Comparison of ENCODE assay signal across 8 cellular contexts in genomic region chr19:4368128-4368820, GRCh38. TPM values are rescaled to one million over a fixed set of nuclear protein-coding genes. Genes with fewer than 3 reads are reported as not detected.
A peak's percentile ranks its signal among the peaks of the same experiment; 100 is the strongest.
DNase-seq lines count a peak whose midpoint lies in the region; ATAC-seq and TF ChIP-seq lines count a peak whose summit lies in the region.

No MANE protein-coding gene starts in this region.

- peak overlapping the region; percentile 87 for H3K4me3 Mint-ChIP-seq in activated CD4-positive, alpha-beta T cell treated with anti-CD3 and anti-CD28 coated beads, Interleukin-2, amount 10 ng/mL, durations not matched to agents 24 days and 14 days
- H3K4me3 Mint-ChIP-seq in activated naive CD8-positive, alpha-beta T cell treated with anti-CD3 and anti-CD28 coated beads, Interleukin-2, amount 10 ng/mL, durations not matched to agents 7 days and 5 days: peak overlapping the region; percentile 78

- peaks cover 49 to 57% of the 10 kb centered on the region in 2 donors for H3K4me1 ChIP-seq in thyroid gland

- intact Hi-C loops in activated CD4-positive, alpha-beta T cell treated with anti-CD3 and anti-CD28 coated beads, Interleukin-2, amount 10 ng/mL, durations not matched to agents 24 days and 14 days (cut with micrococcal nuclease): no loop called here
- intact Hi-C loops in thyroid gland (cut with DNase I): no loop called here

- no peaks in the 10 kb centered on the region for H3K9me3 Mint-ChIP-seq in activated CD4-positive, alpha-beta T cell treated with anti-CD3 and anti-CD28 coated beads, Interleukin-2, amount 10 ng/mL, durations not matched to agents 24 days and 14 days
- H3K9me3 Mint-ChIP-seq in activated naive CD8-positive, alpha-beta T cell treated with anti-CD3 and anti-CD28 coated beads, Interleukin-2, amount 10 ng/mL, durations not matched to agents 7 days and 5 days: no peaks in the 10 kb centered on the region

- 38 to 63% methylated on average over 4 to 13 of the region's 19 CpGs for WGBS in thyroid gland, 2 donors

- no peak overlapping the region for H3K4me3 ChIP-seq in thyroid gland (replicated peaks in 1 of 3)

- no peak for DNase-seq in activated CD4-positive, alpha-beta T cell treated with anti-CD3 and anti-CD28 coated beads, Interleukin-2, amount 10 ng/mL, durations not matched to agents 24 days and 14 days
- no peak for DNase-seq in activated CD4-positive, alpha-beta T cell treated with anti-CD3 and anti-CD28 coated beads, Interleukin-2, amount 50 U/mL, for 1 hour
- peak; percentile 41 for DNase-seq in activated naive CD8-positive, alpha-beta T cell treated with anti-CD3 and anti-CD28 coated beads, Interleukin-2, amount 10 ng/mL, durations not matched to agents 7 days and 5 days
- DNase-seq in kidney tubule cell (ENCODE audit: low spot score) (peak; percentile 69), thyroid gland (peak; percentile 44 to 47)
- no peak for DNase-seq in effector CD8-positive, alpha-beta T cell (lab: John Stamatoyannopoulos, UW)

- TF ChIP-seq POLR2A in thyroid gland (IDR thresholded peaks at IDR 0.05): no peak

- H3K36me3 Mint-ChIP-seq in activated CD4-positive, alpha-beta T cell treated with anti-CD3 and anti-CD28 coated beads, Interleukin-2, amount 10 ng/mL, durations not matched to agents 24 days and 14 days (ENCODE audit: low read depth): peaks cover 17% of the 10 kb centered on the region
- peaks cover 10% of the 10 kb centered on the region for H3K36me3 Mint-ChIP-seq in activated naive CD8-positive, alpha-beta T cell treated with anti-CD3 and anti-CD28 coated beads, Interleukin-2, amount 10 ng/mL, durations not matched to agents 7 days and 5 days

- no peak for ATAC-seq in activated naive CD8-positive, alpha-beta T cell treated with anti-CD3 and anti-CD28 coated beads, Interleukin-2, amount 10 ng/mL, durations not matched to agents 7 days and 5 days (ENCODE audit: low read depth)
- no peak for ATAC-seq in GM18870 (IDR thresholded peaks at IDR 0.05; ENCODE audit: unreplicated experiment)
- ATAC-seq in HG02885 (IDR thresholded peaks at IDR 0.05; ENCODE audit: poor library complexity, unreplicated experiment): no peak

- H3K4me1 Mint-ChIP-seq in activated CD4-positive, alpha-beta T cell treated with anti-CD3 and anti-CD28 coated beads, Interleukin-2, amount 10 ng/mL, durations not matched to agents 24 days and 14 days: peaks cover 29% of the 10 kb centered on the region
- peaks cover 29% of the 10 kb centered on the region for H3K4me1 Mint-ChIP-seq in activated naive CD8-positive, alpha-beta T cell treated with anti-CD3 and anti-CD28 coated beads, Interleukin-2, amount 10 ng/mL, durations not matched to agents 7 days and 5 days

- no peak for TF ChIP-seq CTCF in thyroid gland (IDR thresholded peaks at IDR 0.05)

- H3K27me3 ChIP-seq in thyroid gland: no peaks in the 10 kb centered on the region

- POLR2A ChIA-PET in activated naive CD8-positive, alpha-beta T cell treated with anti-CD3 and anti-CD28 coated beads, Interleukin-2, amount 10 ng/mL, durations not matched to agents 7 days and 5 days (lab: Charles Lee): interaction anchor here (0.5 to 2.6 kb wide), 4 partner anchors 14 to 34 kb away, joined by 3 to 19 read pairs (median 6); partner anchors contain the start of gene CHAF1A

- peak overlapping the region; percentile 96 for H3K27ac Mint-ChIP-seq in activated CD4-positive, alpha-beta T cell treated with anti-CD3 and anti-CD28 coated beads, Interleukin-2, amount 10 ng/mL, durations not matched to agents 24 days and 14 days
- peak overlapping the region; percentile 98 for H3K27ac Mint-ChIP-seq in activated naive CD8-positive, alpha-beta T cell treated with anti-CD3 and anti-CD28 coated beads, Interleukin-2, amount 10 ng/mL, durations not matched to agents 7 days and 5 days

- H3K27me3 Mint-ChIP-seq in activated CD4-positive, alpha-beta T cell treated with anti-CD3 and anti-CD28 coated beads, Interleukin-2, amount 10 ng/mL, durations not matched to agents 24 days and 14 days: no peaks in the 10 kb centered on the region
- H3K27me3 Mint-ChIP-seq in activated naive CD8-positive, alpha-beta T cell treated with anti-CD3 and anti-CD28 coated beads, Interleukin-2, amount 10 ng/mL, durations not matched to agents 7 days and 5 days: no peaks in the 10 kb centered on the region

- no peaks in the 10 kb centered on the region for H3K9me3 ChIP-seq in thyroid gland

- peak overlapping the region; percentile 63 to 76 (median 73) for H3K27ac ChIP-seq in thyroid gland

- H3K36me3 ChIP-seq in thyroid gland: peaks cover 19 to 22% of the 10 kb centered on the region in 2 donors

RNA-seq across cellular contexts. Expression of gene MPND, which starts 24.9 kb away (rescaled TPM):
- 20.6 and 21.0 TPM in 2 replicates for total RNA-seq in activated CD4-positive, alpha-beta T cell treated with anti-CD3 and anti-CD28 coated beads, Interleukin-2, amount 10 ng/mL, durations not matched to agents 24 days and 14 days
- 10 to 100 TPM; 23.7 to 26.2 TPM for total RNA-seq in activated naive CD8-positive, alpha-beta T cell treated with anti-CD3 and anti-CD28 coated beads, Interleukin-2, amount 10 ng/mL, durations not matched to agents 7 days and 5 days
- total RNA-seq in thyroid gland: 10 to 100 TPM in 2 of 4 donors, 1 to 10 TPM in 2; 5.6 to 10.5 (median 9.3) TPM

RNA-seq across cellular contexts. Expression of gene STAP2, which starts 29.6 kb away (rescaled TPM):
- 14.2 and 16.8 TPM in 2 replicates for total RNA-seq in activated CD4-positive, alpha-beta T cell treated with anti-CD3 and anti-CD28 coated beads, Interleukin-2, amount 10 ng/mL, durations not matched to agents 24 days and 14 days
- 1 to 10 TPM; 8.4 to 8.8 TPM for total RNA-seq in activated naive CD8-positive, alpha-beta T cell treated with anti-CD3 and anti-CD28 coated beads, Interleukin-2, amount 10 ng/mL, durations not matched to agents 7 days and 5 days
- 10 to 100 TPM; 12.1 to 50.6 (median 29.7) TPM for total RNA-seq in thyroid gland

RNA-seq across cellular contexts. Expression of gene SH3GL1, which starts 32.1 kb away (rescaled TPM):
- 53.8 and 56.8 TPM in 2 replicates for total RNA-seq in activated CD4-positive, alpha-beta T cell treated with anti-CD3 and anti-CD28 coated beads, Interleukin-2, amount 10 ng/mL, durations not matched to agents 24 days and 14 days
- 10 to 100 TPM; 54.6 to 56.8 TPM for total RNA-seq in activated naive CD8-positive, alpha-beta T cell treated with anti-CD3 and anti-CD28 coated beads, Interleukin-2, amount 10 ng/mL, durations not matched to agents 7 days and 5 days
- total RNA-seq in thyroid gland: 10 to 100 TPM; 33.1 to 42.4 (median 36.7) TPM

RNA-seq across cellular contexts. Expression of gene CHAF1A, which starts 34.2 kb away (rescaled TPM):
- 99.4 and 103 TPM in 2 replicates for total RNA-seq in activated CD4-positive, alpha-beta T cell treated with anti-CD3 and anti-CD28 coated beads, Interleukin-2, amount 10 ng/mL, durations not matched to agents 24 days and 14 days
- 10 to 100 TPM; 77.0 to 79.1 TPM for total RNA-seq in activated naive CD8-positive, alpha-beta T cell treated with anti-CD3 and anti-CD28 coated beads, Interleukin-2, amount 10 ng/mL, durations not matched to agents 7 days and 5 days
- 1 to 10 TPM; 4.1 to 5.1 (median 4.4) TPM for total RNA-seq in thyroid gland

Comparison
In these comparisons a context has a peak if more than half of its experiments do, and no peak if none do; other contexts are left out.
1. DNase-seq: peak in activated naive CD8-positive, alpha-beta T cell treated with anti-CD3 and anti-CD28 coated beads, Interleukin-2, amount 10 ng/mL, durations not matched to agents 7 days and 5 days (single experiment), kidney tubule cell (single experiment) and thyroid gland (2 of 2); none in activated CD4-positive, alpha-beta T cell treated with anti-CD3 and anti-CD28 coated beads, Interleukin-2, amount 10 ng/mL, durations not matched to agents 24 days and 14 days (single experiment), activated CD4-positive, alpha-beta T cell treated with anti-CD3 and anti-CD28 coated beads, Interleukin-2, amount 50 U/mL, for 1 hour (single experiment) and effector CD8-positive, alpha-beta T cell (single experiment).